1 cellular context compared by ENCODE assay signal in genomic region chr20:24672886-24673677, GRCh38.
TF ChIP-seq lines count a peak whose summit lies in the region.

No MANE protein-coding gene starts in this region.

TF ChIP-seq in SK-N-SH, 30 proteins besides CTCF, POLR2A, EP300 and RAD21 (continued from another document):
- peak; percentile 83; the same call in 1 of the 2 replicates for TF ChIP-seq RXRA (IDR thresholded peaks at IDR 0.05; ENCODE audit: borderline replicate concordance, low read depth)
- TF ChIP-seq JUND (IDR thresholded peaks at IDR 0.05), result peak; percentile 92
- no peak for TF ChIP-seq TAF1 (IDR thresholded peaks at IDR 0.05; ENCODE audit: borderline replicate concordance, low read depth, low read length)
- peak; percentile 15; the same call in 1 of the 2 replicates for TF ChIP-seq FOXM1 (IDR thresholded peaks at IDR 0.05; ENCODE audit: low read depth)
- TF ChIP-seq ZBTB33 (IDR thresholded peaks at IDR 0.05; ENCODE audit: borderline replicate concordance, low read depth), result 0 out of 2 replicates have a peak, but pooled peaks have one; percentile 29
- TF ChIP-seq REST (IDR thresholded peaks at IDR 0.05; ENCODE audit: low read depth, low read length), result 0 out of 2 replicates have a peak, but pooled peaks have one; percentile 50
- no peak for TF ChIP-seq YY1 (IDR thresholded peaks at IDR 0.05; ENCODE audit: low read depth)
- no peak for TF ChIP-seq SMC3 (IDR thresholded peaks at IDR 0.05; ENCODE audit: low read depth, low read length)
